18 cellular contexts compared by ENCODE assay signal in genomic region chr9:90034071-90034470, GRCh38.
"Had no signal": no experiment of that assay in that cellular context is flagged by ENCODE, and none has a peak within 500 bp of the region (broad histone marks: within the 10 kb centered on the region; RNA-seq: fewer than 3 reads in every experiment).

No MANE protein-coding gene starts in this region.

- H3K4me3 ChIP-seq: hepatocyte, psoas muscle, right lobe of liver, suprapubic skin, thyroid gland had no signal

- H3K27ac ChIP-seq: hepatocyte, psoas muscle, suprapubic skin, thyroid gland had no signal

- H3K36me3 ChIP-seq: right lobe of liver, suprapubic skin, thyroid gland had no signal

- DNase-seq: dermis blood vessel endothelial cell; foreskin melanocyte; head of caudate nucleus; kidney; left colon; mesendoderm; naive thymus-derived CD4-positive, alpha-beta T cell; nephron progenitor cell; psoas muscle; retina; right lobe of liver; stimulated activated CD4-positive, alpha-beta T cell treated with anti-CD3 and anti-CD28 coated beads, Interleukin-4, amount 100 ng/mL, for 1 hour; stimulated activated CD8-positive, alpha-beta memory T cell treated with anti-CD3 and anti-CD28 coated beads, Interleukin-4, amount 100 ng/mL, for 48 hours; stimulated activated naive CD8-positive, alpha-beta T cell treated with anti-CD3 and anti-CD28 coated beads, Interleukin-15, Interleukin-2, amounts not matched to agents 100 U/mL and 50 U/mL, for 24 hours; thyroid gland had no signal

- H3K4me1 ChIP-seq: psoas muscle, suprapubic skin, thyroid gland had no signal

- H3K9me3 ChIP-seq: psoas muscle, right lobe of liver, suprapubic skin, thyroid gland had no signal

- ATAC-seq: left colon; naive thymus-derived CD4-positive, alpha-beta T cell; psoas muscle; stimulated activated effector memory CD8-positive, alpha-beta T cell treated with anti-CD3 and anti-CD28 coated beads, Interleukin-12 subunit alpha, Interleukin-12 subunit beta, amount 100 ng/mL, for 72 hours; stimulated activated naive CD8-positive, alpha-beta T cell treated with anti-CD3 and anti-CD28 coated beads, Interleukin-15, Interleukin-2, amounts not matched to agents 100 U/mL and 50 U/mL, for 24 hours had no signal

- H3K27me3 ChIP-seq: hepatocyte, right lobe of liver, suprapubic skin, thyroid gland had no signal
